In genomic region chr10:28754930-28755718, GRCh38 we compare ENCODE assay signal across 25 cellular contexts.
DNase-seq lines count a peak whose midpoint lies in the region; ATAC-seq, FAIRE-seq and TF ChIP-seq lines count a peak whose summit lies in the region.
"Had no signal": no experiment of that assay in that cellular context is flagged by ENCODE, and none has a peak within 500 bp of the region (broad histone marks: within the 10 kb centered on the region; RNA-seq: fewer than 3 reads in every experiment).

No MANE protein-coding gene starts in this region.

- no peak for TF ChIP-seq RAD21 in A549 (conservative IDR thresholded peaks at IDR 0.05 in 1 of 2, IDR thresholded peaks at IDR 0.05 in 1 of 2)

- no peaks in the 10 kb centered on the region for H3K36me3 Mint-ChIP-seq in activated CD8-positive, alpha-beta memory T cell treated with anti-CD3 and anti-CD28 coated beads, Interleukin-2, amount 10 ng/mL, durations not matched to agents 7 days and 5 days

- TF ChIP-seq CTCF in A549 (IDR thresholded peaks at IDR 0.05) (no peak), choroid plexus epithelial cell (conservative IDR thresholded peaks at IDR 0.05; ENCODE audit: low read depth, low read length) (no peak)

- H3K4me3 ChIP-seq in A549 (no peak overlapping the region), choroid plexus epithelial cell (ENCODE audit: low read depth, low read length) (no peak overlapping the region)
- H3K4me3 ChIP-seq: PC-9, sigmoid colon, stomach, upper lobe of right lung had no signal

- H3K9me3 ChIP-seq in A549: peaks cover 8% of the 10 kb centered on the region; the same call in 1 of the 3 replicates
- H3K9me3 ChIP-seq: sigmoid colon, upper lobe of right lung had no signal

- peak; percentile 60 to 86; a peak in 4 of 6 replicates for ATAC-seq in A549
- no peak for ATAC-seq in HG02884 (IDR thresholded peaks at IDR 0.05; ENCODE audit: unreplicated experiment)
- ATAC-seq in activated CD8-positive, alpha-beta memory T cell treated with anti-CD3 and anti-CD28 coated beads, Interleukin-2, amount 10 ng/mL, durations not matched to agents 7 days and 5 days: no peak
- no peak for ATAC-seq in GM18909 (IDR thresholded peaks at IDR 0.05; ENCODE audit: poor library complexity, unreplicated experiment)
- ATAC-seq: activated CD8-positive, alpha-beta T cell treated with anti-CD3 and anti-CD28 coated beads for 36 hours; effector memory CD8-positive, alpha-beta T cell; natural killer cell; upper lobe of right lung had no signal

- DNase-seq in A549 (ENCODE audit: low read depth in 1 of 2, low spot score in 1 of 2): peak in 1 of 2 experiments; percentile 37
- DNase-seq in HCEC 1CT: peak; percentile 47
- DNase-seq in choroid plexus epithelial cell (ENCODE audit: low read depth): peak; percentile 80
- peak; percentile 77 for DNase-seq in kidney glomerular epithelial cell (lab: John Stamatoyannopoulos, UW)
- DNase-seq in ureter (ENCODE audit: low spot score): no peak
- DNase-seq in activated CD8-positive, alpha-beta memory T cell treated with anti-CD3 and anti-CD28 coated beads, Interleukin-2, amount 10 ng/mL, durations not matched to agents 7 days and 5 days: no peak
- DNase-seq: activated B cell treated with CpG ODN at 0.5 μM for 24 hours; activated CD8-positive, alpha-beta T cell treated with anti-CD3 and anti-CD28 coated beads for 36 hours; activated naive CD4-positive, alpha-beta T cell treated with anti-CD3 and anti-CD28 coated beads for 36 hours; activated T-cell treated with anti-CD3 and anti-CD28 coated beads, Interleukin-2, amount 50 U/mL, for 24 hours; anterior cingulate cortex; DMS79; effector memory CD8-positive, alpha-beta T cell; hypothalamus; kidney; natural killer cell; NCI-H1417; PC-9; sigmoid colon; stimulated activated CD4-positive, alpha-beta T cell treated with anti-CD3 and anti-CD28 coated beads, Interleukin-1b, Interleukin-23, amount 100 ng/mL, for 48 hours; stomach; upper lobe of right lung had no signal

- CTCF ChIA-PET in A549 (lab: Yijun Ruan, JAX): interaction anchor here (0.6 to 1.2 kb wide), 3 partner anchors 13 to 92 kb away, joined by 3 read pairs; no protein-coding TSS in a partner anchor
- CTCF ChIA-PET in activated CD8-positive, alpha-beta memory T cell treated with anti-CD3 and anti-CD28 coated beads, Interleukin-2, amount 10 ng/mL, durations not matched to agents 7 days and 5 days (lab: Charles Lee): no interaction called here

- no peak for FAIRE-seq in A549 (lab: Jason Lieb, UNC)

- H3K27me3 Mint-ChIP-seq in activated CD8-positive, alpha-beta memory T cell treated with anti-CD3 and anti-CD28 coated beads, Interleukin-2, amount 10 ng/mL, durations not matched to agents 7 days and 5 days: no peaks in the 10 kb centered on the region

- TF ChIP-seq EP300 in A549 (IDR thresholded peaks at IDR 0.05): no peak

- H3K27ac ChIP-seq in A549: peak overlapping the region in 1 of 2 experiments; percentile 3; a peak in 2 of 6 replicates
- H3K27ac ChIP-seq: parathyroid adenoma, PC-9, sigmoid colon, stomach, upper lobe of right lung had no signal

- H3K4me3 Mint-ChIP-seq in activated CD8-positive, alpha-beta memory T cell treated with anti-CD3 and anti-CD28 coated beads, Interleukin-2, amount 10 ng/mL, durations not matched to agents 7 days and 5 days: no peak overlapping the region
- H3K4me3 Mint-ChIP-seq: activated B cell treated with CpG ODN at 0.5 μM for 24 hours; activated CD8-positive, alpha-beta T cell treated with anti-CD3 and anti-CD28 coated beads for 36 hours; activated naive CD4-positive, alpha-beta T cell treated with anti-CD3 and anti-CD28 coated beads for 36 hours; activated T-cell treated with anti-CD3 and anti-CD28 coated beads, Interleukin-2, amount 50 U/mL, for 24 hours; effector memory CD8-positive, alpha-beta T cell; natural killer cell had no signal

- WGBS in A549 (ENCODE audit: missing lambda C conversion rate): 56% methylated on average over 3 of the region's 3 CpGs

- no peak for TF ChIP-seq POLR2A in A549 (IDR thresholded peaks at IDR 0.05; ENCODE audit: low read length)

- H3K4me1 ChIP-seq in A549: peaks cover 22% of the 10 kb centered on the region; the same call in 2 of the 3 replicates
- H3K4me1 ChIP-seq: parathyroid adenoma, stomach, upper lobe of right lung had no signal

- H3K9me3 Mint-ChIP-seq in activated CD8-positive, alpha-beta memory T cell treated with anti-CD3 and anti-CD28 coated beads, Interleukin-2, amount 10 ng/mL, durations not matched to agents 7 days and 5 days (ENCODE audit: low read depth): peaks cover under 1% of the 10 kb centered on the region

- H3K27ac Mint-ChIP-seq in activated CD8-positive, alpha-beta memory T cell treated with anti-CD3 and anti-CD28 coated beads, Interleukin-2, amount 10 ng/mL, durations not matched to agents 7 days and 5 days: no peak overlapping the region
- H3K27ac Mint-ChIP-seq: activated B cell treated with CpG ODN at 0.5 μM for 24 hours; activated CD8-positive, alpha-beta T cell treated with anti-CD3 and anti-CD28 coated beads for 36 hours; activated naive CD4-positive, alpha-beta T cell treated with anti-CD3 and anti-CD28 coated beads for 36 hours; activated T-cell treated with anti-CD3 and anti-CD28 coated beads, Interleukin-2, amount 50 U/mL, for 24 hours; effector memory CD8-positive, alpha-beta T cell; natural killer cell had no signal

- peak overlapping the region; percentile 30 for H3K4me2 ChIP-seq in A549
- H3K4me2 ChIP-seq: PC-9 had no signal

- POLR2A ChIA-PET in A549 (lab: Yijun Ruan, JAX): no interaction called here

- no peaks in the 10 kb centered on the region for H3K4me1 Mint-ChIP-seq in activated CD8-positive, alpha-beta memory T cell treated with anti-CD3 and anti-CD28 coated beads, Interleukin-2, amount 10 ng/mL, durations not matched to agents 7 days and 5 days
- H3K4me1 Mint-ChIP-seq: activated B cell treated with CpG ODN at 0.5 μM for 24 hours, natural killer cell had no signal

TF ChIP-seq in A549, 52 proteins besides CTCF, POLR2A, EP300 and RAD21:
- no peak for TF ChIP-seq E2F6 (IDR thresholded peaks at IDR 0.05; ENCODE audit: borderline replicate concordance, low read depth)
- TF ChIP-seq JUNB (IDR thresholded peaks at IDR 0.05): 0 out of 2 replicates have a peak, but pooled peaks have one; percentile 18
- TF ChIP-seq, protein P1, sequence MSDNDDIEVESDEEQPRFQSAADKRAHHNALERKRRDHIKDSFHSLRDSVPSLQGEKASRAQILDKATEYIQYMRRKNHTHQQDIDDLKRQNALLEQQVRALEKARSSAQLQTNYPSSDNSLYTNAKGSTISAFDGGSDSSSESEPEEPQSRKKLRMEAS (IDR thresholded peaks at IDR 0.05): no peak
- TF ChIP-seq CEBPB (IDR thresholded peaks at IDR 0.05): no peak
- TF ChIP-seq PBX3 (IDR thresholded peaks at IDR 0.05): no peak

Comparison
In these comparisons a context has a peak if more than half of its experiments do, and no peak if none do; other contexts are left out.
1. ATAC-seq: peak in A549 (2 of 2); none in HG02884 (single experiment), activated CD8-positive, alpha-beta memory T cell treated with anti-CD3 and anti-CD28 coated beads, Interleukin-2, amount 10 ng/mL, durations not matched to agents 7 days and 5 days (single experiment) and GM18909 (single experiment).
2. DNase-seq: peak in HCEC 1CT (single experiment), choroid plexus epithelial cell (single experiment) and kidney glomerular epithelial cell (single experiment); none in ureter (single experiment) and activated CD8-positive, alpha-beta memory T cell treated with anti-CD3 and anti-CD28 coated beads, Interleukin-2, amount 10 ng/mL, durations not matched to agents 7 days and 5 days (single experiment).